Comparison of ENCODE assay signal across 14 cellular contexts in genomic region chr2:223724831-223725230, GRCh38.
A peak's percentile ranks its signal among the peaks of the same experiment; 100 is the strongest.
DNase-seq lines count a peak whose midpoint lies in the region; ATAC-seq and TF ChIP-seq lines count a peak whose summit lies in the region.
"Had no signal": no experiment of that assay in that cellular context is flagged by ENCODE, and none has a peak within 500 bp of the region (broad histone marks: within the 10 kb centered on the region; RNA-seq: fewer than 3 reads in every experiment).

No MANE protein-coding gene starts in this region.

- peak overlapping the region in 1 of 2 experiments; percentile 11; a peak in 1 of 4 replicates for H3K4me3 ChIP-seq in Panc1 (ENCODE audit: low read depth in 2 of 2, low read length in 2 of 2)
- H3K4me3 ChIP-seq in neuronal stem cell (ENCODE audit: low read length in 2 of 2), result peak overlapping the region in 1 of 2 donors; percentile 35
- no peak overlapping the region for H3K4me3 ChIP-seq in suprapubic skin
- H3K4me3 ChIP-seq: body of pancreas had no signal

- POLR2A ChIA-PET in Panc1 (lab: Charles Lee), result no interaction called here

- H2BK15ac ChIP-seq in neuronal stem cell (ENCODE audit: low read length), result no peak overlapping the region

- no peak overlapping the region for H2AK5ac ChIP-seq in neuronal stem cell (ENCODE audit: low read depth, low read length)

- H3K27ac ChIP-seq in Panc1 (ENCODE audit: low read length), result peak overlapping the region; percentile 89
- H3K27ac ChIP-seq in epithelial cell of prostate, result peak overlapping the region; percentile 62
- H3K27ac ChIP-seq in neuronal stem cell (replicated peaks; ENCODE audit: low read length), result peak overlapping the region; percentile 24
- H3K27ac ChIP-seq in suprapubic skin, result no peak overlapping the region
- H3K27ac ChIP-seq: KMS-11 had no signal

- H3K79me1 ChIP-seq in neuronal stem cell (ENCODE audit: low read depth, low read length), result no peaks in the 10 kb centered on the region

- H4K8ac ChIP-seq in neuronal stem cell (ENCODE audit: low read depth, low read length), result no peak overlapping the region

- no peak overlapping the region for H3K23ac ChIP-seq in neuronal stem cell (ENCODE audit: low read depth, low read length, poor library complexity)

- TF ChIP-seq EP300 in suprapubic skin (IDR thresholded peaks at IDR 0.05), result no peak

- intact Hi-C loops in Panc1 (cut with micrococcal nuclease; ENCODE audit: unreplicated experiment), result no loop called here

- H3K27me3 ChIP-seq in Panc1 (ENCODE audit: control insufficient read depth, insufficient read depth, low read length) (no peaks in the 10 kb centered on the region), neuronal stem cell (ENCODE audit: control insufficient read depth in 3 of 3, insufficient read depth in 3 of 3, low read depth in 1 of 3, low read length in 3 of 3) (no peaks in the 10 kb centered on the region), suprapubic skin (no peaks in the 10 kb centered on the region)
- H3K27me3 ChIP-seq: body of pancreas had no signal

- no peak overlapping the region for H3K14ac ChIP-seq in neuronal stem cell (ENCODE audit: low read length)

- in situ Hi-C loops in Panc1 (cut with HindIII; ENCODE audit: low pct_unique_long_range_greater_than_20kb, low sequenced_read_pairs), result no loop called here

- H2BK120ac ChIP-seq in neuronal stem cell (ENCODE audit: low read depth, low read length), result no peak overlapping the region

- peak overlapping the region; percentile 26 for H3K4me2 ChIP-seq in neuronal stem cell (ENCODE audit: insufficient read depth, low read length, poor library complexity, severe bottlenecking)
- H3K4me2 ChIP-seq: KMS-11 had no signal

- WGBS in neuronal stem cell (ENCODE audit: extremely low coverage in 2 of 2, insufficient read length in 2 of 2, insufficient replicate concordance in 1 of 2), 2 donors, result no CpG with 5 or more reads among the region's 4 CpGs
- 84% methylated on average over 4 of the region's 4 CpGs for WGBS in suprapubic skin

- H3K36me3 ChIP-seq in Panc1 (ENCODE audit: control insufficient read depth, insufficient read depth, low read length) (no peaks in the 10 kb centered on the region), neuronal stem cell (replicated peaks in 1 of 2; ENCODE audit: control insufficient read depth in 2 of 2, insufficient read depth in 2 of 2, low read length in 2 of 2) (no peaks in the 10 kb centered on the region), suprapubic skin (no peaks in the 10 kb centered on the region)

- H3K9ac ChIP-seq in neuronal stem cell (ENCODE audit: low read depth, low read length, poor library complexity), result no peak overlapping the region
- H3K9ac ChIP-seq: KMS-11 had no signal

- H4K91ac ChIP-seq in neuronal stem cell (ENCODE audit: low read depth, low read length, poor library complexity), result no peak overlapping the region

- H2BK12ac ChIP-seq in neuronal stem cell (ENCODE audit: low read length), result no peak overlapping the region

- H3K4me1 ChIP-seq in Panc1 (ENCODE audit: control insufficient read depth, insufficient read depth, low read length) (peaks cover 27% of the 10 kb centered on the region), neuronal stem cell (ENCODE audit: control insufficient read depth in 2 of 2, insufficient read depth in 1 of 2, low read depth in 1 of 2, low read length in 2 of 2) (peaks cover 8 to 26% of the 10 kb centered on the region in 2 donors), suprapubic skin (peaks cover 8% of the 10 kb centered on the region)

- H2BK5ac ChIP-seq in neuronal stem cell (ENCODE audit: low read length), result no peak overlapping the region

- CTCF ChIA-PET in Panc1 (lab: Charles Lee), result no interaction called here

- no peak overlapping the region for H3K4ac ChIP-seq in neuronal stem cell (ENCODE audit: low read length)

- TF ChIP-seq CTCF in Panc1 (IDR thresholded peaks at IDR 0.05) (no peak), suprapubic skin (IDR thresholded peaks at IDR 0.05) (no peak)

- H3K18ac ChIP-seq in neuronal stem cell (ENCODE audit: low read length), result no peak overlapping the region

- DNase-seq in Daoy (ENCODE audit: low read depth) (peak; percentile 8), Panc1 (ENCODE audit: low read depth, low spot score) (no peak), epithelial cell of prostate (ENCODE audit: low read depth, low spot score) (no peak), neuronal stem cell (ENCODE audit: low spot score) (no peak), NCI-H1105 treated with DMSO at 0.1 percent for 48 hours (lab: John Stamatoyannopoulos, UW) (no peak), HK-2 (ENCODE audit: unreplicated experiment) (no peak), suprapubic skin (ENCODE audit: low spot score in 2 of 2) (no peak), COR-L47 (lab: John Stamatoyannopoulos, UW) (no peak)
- DNase-seq: CD4-positive, CD25-positive, alpha-beta regulatory T cell; naive thymus-derived CD4-positive, alpha-beta T cell; NCI-H524; T-cell had no signal

- TF ChIP-seq POLR2A in suprapubic skin (IDR thresholded peaks at IDR 0.05), result no peak

- peak; percentile 50; the same call in 1 of the 2 replicates for ATAC-seq in Panc1
- ATAC-seq: naive thymus-derived CD4-positive, alpha-beta T cell; T-cell had no signal

- H3K9me3 ChIP-seq in Panc1 (ENCODE audit: control insufficient read depth, insufficient read depth, low read depth, low read length) (no peaks in the 10 kb centered on the region), neuronal stem cell (replicated peaks in 1 of 2; ENCODE audit: control insufficient read depth in 2 of 2, insufficient read depth in 1 of 2, low read depth in 1 of 2, low read length in 2 of 2) (no peaks in the 10 kb centered on the region), suprapubic skin (no peaks in the 10 kb centered on the region)
- H3K9me3 ChIP-seq: body of pancreas had no signal

- H2AFZ ChIP-seq in neuronal stem cell (ENCODE audit: low read length), result peak overlapping the region; percentile 76

- no TSS peak for BruUV-seq in Panc1 (replicated peaks; lab: Mats Ljungman, UMichigan)
